In the genomic region with DNA sequence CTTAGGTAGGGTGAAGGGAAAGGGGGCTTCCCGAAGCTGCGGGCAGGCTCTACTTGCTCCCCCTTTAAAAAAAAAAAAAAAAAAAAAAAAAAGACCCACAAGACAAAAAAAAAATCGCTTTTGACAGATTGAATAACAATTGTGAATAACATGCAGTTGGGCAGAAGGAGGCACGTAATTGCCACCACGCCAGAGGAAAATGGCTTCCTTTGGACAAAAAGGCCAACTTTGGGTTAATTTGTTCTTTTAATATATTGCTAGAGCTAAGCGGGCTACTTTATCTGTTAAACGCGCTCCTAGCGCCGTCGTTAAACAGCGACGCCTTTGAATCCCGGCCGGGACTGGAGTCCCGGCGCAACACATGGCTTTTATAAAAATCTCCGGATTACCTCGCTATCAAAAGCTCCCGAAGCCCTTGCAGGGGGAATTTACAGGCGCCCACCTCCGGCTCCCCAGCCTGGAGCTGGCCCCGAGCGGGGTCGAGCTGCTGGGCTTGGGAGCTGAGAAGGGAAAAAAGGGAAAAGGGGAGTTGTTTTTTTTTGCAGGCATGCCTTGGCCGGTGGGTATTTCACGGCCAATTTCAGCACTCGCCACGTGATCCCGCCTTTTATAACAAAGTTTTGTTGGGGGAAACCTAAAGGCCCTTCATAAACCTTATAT, we compare ENCODE assay signal across 8 cellular contexts. TPM values are rescaled to one million over a fixed set of nuclear protein-coding genes. Genes with fewer than 3 reads are reported as not detected.
A peak's percentile ranks its signal among the peaks of the same experiment; 100 is the strongest.
DNase-seq lines count a peak whose midpoint lies in the region; ATAC-seq and TF ChIP-seq lines count a peak whose summit lies in the region.

No MANE protein-coding gene starts in this region.

- H4K5ac ChIP-seq in H9 (ENCODE audit: insufficient read length, low read depth, low read length), result no peak overlapping the region
- no peak overlapping the region for H4K5ac ChIP-seq in mesendoderm (ENCODE audit: low read length)

- H3K4me1 ChIP-seq in A673 (ENCODE audit: insufficient read depth, low read length, poor library complexity, severe bottlenecking) (no peaks in the 10 kb centered on the region), H9 (ENCODE audit: insufficient read depth, low read length) (no peaks in the 10 kb centered on the region), mesendoderm (ENCODE audit: control insufficient read depth, low read depth, low read length) (no peaks in the 10 kb centered on the region)

- no peak overlapping the region for H4K91ac ChIP-seq in H9 (ENCODE audit: insufficient read length, low read depth, low read length)

- no peak overlapping the region for H3K27ac ChIP-seq in A673 (ENCODE audit: low read depth, low read length, poor library complexity, severe bottlenecking)
- H3K27ac ChIP-seq in H9 (ENCODE audit: insufficient read length, low read depth, low read length), result no peak overlapping the region
- H3K27ac ChIP-seq in mesendoderm (ENCODE audit: low read depth, low read length), result no peak overlapping the region

- no CpG with 5 or more reads among the region's 30 CpGs for WGBS in H9 (ENCODE audit: extremely low coverage, insufficient read length, low lambda C conversion rate)
- WGBS in mesendoderm (ENCODE audit: extremely low coverage, insufficient coverage, low lambda C conversion rate), result no CpG with 5 or more reads among the region's 30 CpGs

- H2BK12ac ChIP-seq in H9 (ENCODE audit: insufficient read length, low read depth, low read length), result no peak overlapping the region

- DNase-seq in A673 (ENCODE audit: low spot score) (peak; percentile 29), H9 (peak; percentile 29), mesendoderm (no peak), anterior cingulate cortex (lab: John Stamatoyannopoulos, UW) (no peak)
- no peak for DNase-seq in activated T-cell treated with anti-CD3 and anti-CD28 coated beads, Interleukin-2, amount 50 U/mL, for 4 hours

- no peak overlapping the region for H3K23ac ChIP-seq in H9 (ENCODE audit: insufficient read length, low read depth, low read length)
- no peak overlapping the region for H3K23ac ChIP-seq in mesendoderm (ENCODE audit: low read length)

- H2BK5ac ChIP-seq in H9 (ENCODE audit: insufficient read length, low read length) (no peak overlapping the region), mesendoderm (ENCODE audit: low read length) (no peak overlapping the region)

- peaks cover 100% of the 10 kb centered on the region for H3K27me3 Mint-ChIP-seq in H9 (ENCODE audit: low read depth)
- H3K27me3 Mint-ChIP-seq in activated T-cell treated with anti-CD3 and anti-CD28 coated beads, Interleukin-2, amount 50 U/mL, for 4 hours (ENCODE audit: low read depth), result peaks cover 85% of the 10 kb centered on the region

- H3K9me3 Mint-ChIP-seq in H9, result peaks cover 2 to 25% of the 10 kb centered on the region in 2 experiments; a peak in 2 of 5 replicates
- H3K9me3 Mint-ChIP-seq in activated T-cell treated with anti-CD3 and anti-CD28 coated beads, Interleukin-2, amount 50 U/mL, for 4 hours, result no peaks in the 10 kb centered on the region

- H3K9ac ChIP-seq in H9 (ENCODE audit: extremely low read depth, insufficient read length, low read length) (no peak overlapping the region), mesendoderm (ENCODE audit: low read length) (peak overlapping the region; percentile 18)

- H2BK120ac ChIP-seq in H9 (ENCODE audit: low read depth, low read length, poor library complexity, severe bottlenecking) (no peak overlapping the region), mesendoderm (ENCODE audit: low read depth, low read length) (no peak overlapping the region)

- H3K79me1 ChIP-seq in H9 (ENCODE audit: insufficient read depth, low read depth, low read length, poor library complexity, severe bottlenecking), result no peaks in the 10 kb centered on the region
- no peaks in the 10 kb centered on the region for H3K79me1 ChIP-seq in mesendoderm (ENCODE audit: low read length)

- H3K4ac ChIP-seq in H9 (ENCODE audit: low read depth, low read length) (no peak overlapping the region), mesendoderm (ENCODE audit: low read depth, low read length) (no peak overlapping the region)

- H3K9me3 ChIP-seq in A673 (ENCODE audit: low read depth, low read length, poor library complexity, severe bottlenecking), result no peaks in the 10 kb centered on the region
- no peaks in the 10 kb centered on the region for H3K9me3 ChIP-seq in H9 (ENCODE audit: control insufficient read depth, low read depth, low read length)

- intact Hi-C loops in A673 (cut with micrococcal nuclease; ENCODE audit: unreplicated experiment), result no loop called here

- H3K14ac ChIP-seq in H9 (ENCODE audit: insufficient read depth, low read length), result no peak overlapping the region

- POLR2A ChIA-PET in A673 (lab: Charles Lee; ENCODE audit: low non-redundant PET), result no interaction called here

- peaks cover 20 to 51% of the 10 kb centered on the region in 2 experiments for H3K4me1 Mint-ChIP-seq in H9
- H3K4me1 Mint-ChIP-seq in activated T-cell treated with anti-CD3 and anti-CD28 coated beads, Interleukin-2, amount 50 U/mL, for 4 hours (ENCODE audit: low read depth), result peaks cover 44% of the 10 kb centered on the region

- no peak overlapping the region for H3K56ac ChIP-seq in H9 (ENCODE audit: insufficient read length, low read depth, low read length)
- H3K56ac ChIP-seq in mesendoderm (ENCODE audit: low read length), result no peak overlapping the region

- H3K36me3 ChIP-seq in A673 (ENCODE audit: insufficient read depth, low read length, poor library complexity, severe bottlenecking), result no peaks in the 10 kb centered on the region
- no peaks in the 10 kb centered on the region for H3K36me3 ChIP-seq in mesendoderm (ENCODE audit: control insufficient read depth, insufficient read depth, low read length)

- H3K4me2 ChIP-seq in H9 (ENCODE audit: insufficient read depth, insufficient read length, low read length), result no peak overlapping the region
- peak overlapping the region; percentile 41 for H3K4me2 ChIP-seq in mesendoderm (ENCODE audit: low read length)

- peaks cover 0 to 2% (median 0%) of the 10 kb centered on the region in 3 experiments; a peak in 4 of 7 replicates for H3K36me3 Mint-ChIP-seq in H9 (ENCODE audit: insufficient read depth in 1 of 3, low read depth in 3 of 3)
- no peaks in the 10 kb centered on the region for H3K36me3 Mint-ChIP-seq in activated T-cell treated with anti-CD3 and anti-CD28 coated beads, Interleukin-2, amount 50 U/mL, for 4 hours (ENCODE audit: insufficient read depth)

- no peak overlapping the region for H2AFZ ChIP-seq in H9 (ENCODE audit: low read length)

- H3K23me2 ChIP-seq in H9 (ENCODE audit: insufficient read length, low read depth, low read length, poor library complexity, severe bottlenecking), result no peaks in the 10 kb centered on the region

- no peak overlapping the region for H2BK20ac ChIP-seq in H9 (ENCODE audit: low read depth, low read length, poor library complexity, severe bottlenecking)

- no peak overlapping the region for H2AK5ac ChIP-seq in H9 (ENCODE audit: insufficient read length, low read length)
- H2AK5ac ChIP-seq in mesendoderm (ENCODE audit: low read length), result no peak overlapping the region

- H4K8ac ChIP-seq in H9 (replicated peaks; ENCODE audit: insufficient read length, low read depth, low read length) (no peak overlapping the region), mesendoderm (ENCODE audit: low read depth, low read length) (no peak overlapping the region)

- H3K4me3 ChIP-seq in A673 (ENCODE audit: low read depth, low read length, poor library complexity, severe bottlenecking) (peak overlapping the region; percentile 24), mesendoderm (ENCODE audit: low read length) (no peak overlapping the region)

- H4K20me1 ChIP-seq in H9 (ENCODE audit: control insufficient read depth, insufficient read depth, insufficient read length), result no peaks in the 10 kb centered on the region

- ATAC-seq in activated T-cell treated with anti-CD3 and anti-CD28 coated beads, Interleukin-2, amount 50 U/mL, for 4 hours, result no peak
- ATAC-seq in GM19397 (IDR thresholded peaks at IDR 0.05; ENCODE audit: unreplicated experiment) (no peak), HG03565 (IDR thresholded peaks at IDR 0.05; ENCODE audit: unreplicated experiment) (no peak), GM18861 (IDR thresholded peaks at IDR 0.05; ENCODE audit: unreplicated experiment) (no peak)

- H3K27ac Mint-ChIP-seq in H9, result no peak overlapping the region

- H3T11ph ChIP-seq in H9 (ENCODE audit: low read length), result no peak overlapping the region

- peak overlapping the region in 1 of 2 experiments; percentile 63; a peak in 3 of 5 replicates for H3K4me3 Mint-ChIP-seq in H9
- H3K4me3 Mint-ChIP-seq in activated T-cell treated with anti-CD3 and anti-CD28 coated beads, Interleukin-2, amount 50 U/mL, for 4 hours, result peak overlapping the region; percentile 61

- BruUV-seq in A673 (replicated peaks; lab: Mats Ljungman, UMichigan), result no TSS peak

- TF ChIP-seq CTCF in A673 (conservative IDR thresholded peaks at IDR 0.05; ENCODE audit: low read depth, low read length) (no peak), H9 (conservative IDR thresholded peaks at IDR 0.05) (no peak)

- CTCF ChIA-PET in A673 (lab: Charles Lee), result interaction anchor here (0.6 kb wide), 1 partner anchor 910 kb away, joined by 3 read pairs; no protein-coding TSS in a partner anchor

- H3K79me2 ChIP-seq in H9 (ENCODE audit: insufficient read depth, low read length) (no peaks in the 10 kb centered on the region), mesendoderm (ENCODE audit: control insufficient read depth, insufficient read depth, low read length) (no peaks in the 10 kb centered on the region)

- H3K27me3 ChIP-seq in A673 (replicated peaks; ENCODE audit: insufficient read depth, low read depth, low read length, poor library complexity) (peaks cover 98% of the 10 kb centered on the region), H9 (ENCODE audit: insufficient read depth, low read length) (peaks cover 96% of the 10 kb centered on the region), mesendoderm (ENCODE audit: insufficient read depth, low read length, poor library complexity) (peaks cover 85% of the 10 kb centered on the region)

- no peak overlapping the region for H2BK15ac ChIP-seq in H9 (ENCODE audit: low read depth, low read length)
- H2BK15ac ChIP-seq in mesendoderm (replicated peaks; ENCODE audit: low read depth), result no peak overlapping the region

- no peak overlapping the region for H3K18ac ChIP-seq in H9 (ENCODE audit: insufficient read length, low read depth, low read length)
- H3K18ac ChIP-seq in mesendoderm (ENCODE audit: low read length), result peak overlapping the region; percentile 19

RNA-seq across cellular contexts. Expression of a gene that starts 1.2 kb away (rescaled TPM):
- total RNA-seq in A673 (2021) (not detected in 2 replicates), H9 (2021) (not detected in 2 replicates)
- total RNA-seq in activated T-cell treated with anti-CD3 and anti-CD28 coated beads, Interleukin-2, amount 50 U/mL, for 4 hours, result not detected
- not detected for polyA plus RNA-seq in mesendoderm (2013, experiment 1 of 2)
- polyA plus RNA-seq in mesendoderm (2013, experiment 2 of 2), result not detected

RNA-seq across cellular contexts. Expression of a gene that starts 9.7 kb away (rescaled TPM):
- not detected in 2 replicates for total RNA-seq in A673 (2021)
- not detected in 2 replicates for total RNA-seq in H9 (2021)
- under 1 TPM; 0.08 to 0.14 (median 0.10) TPM for total RNA-seq in activated T-cell treated with anti-CD3 and anti-CD28 coated beads, Interleukin-2, amount 50 U/mL, for 4 hours
- polyA plus RNA-seq in mesendoderm (2013, experiment 1 of 2), result not detected
- not detected for polyA plus RNA-seq in mesendoderm (2013, experiment 2 of 2)

RNA-seq across cellular contexts. Expression of a gene that starts 16.1 kb away (rescaled TPM):
- not detected in 2 replicates for total RNA-seq in A673 (2021)
- total RNA-seq in H9 (2021), result not detected in 2 replicates
- total RNA-seq in activated T-cell treated with anti-CD3 and anti-CD28 coated beads, Interleukin-2, amount 50 U/mL, for 4 hours, result not detected
- 0.04 TPM for polyA plus RNA-seq in mesendoderm (2013, experiment 1 of 2)
- 0.06 TPM for polyA plus RNA-seq in mesendoderm (2013, experiment 2 of 2)

RNA-seq across cellular contexts. Expression of a gene that starts 18.5 kb away (rescaled TPM):
- not detected in 2 replicates for total RNA-seq in A673 (2021)
- not detected in 2 replicates for total RNA-seq in H9 (2021)
- total RNA-seq in activated T-cell treated with anti-CD3 and anti-CD28 coated beads, Interleukin-2, amount 50 U/mL, for 4 hours, result under 1 TPM in 2 of 3 donors, not detected in 1; 0.28 to 0.76 TPM
- polyA plus RNA-seq in mesendoderm (2013, experiment 1 of 2), result not detected
- not detected for polyA plus RNA-seq in mesendoderm (2013, experiment 2 of 2)

RNA-seq across cellular contexts. Expression of a gene that starts 27.3 kb away (rescaled TPM):
- 0.56 and 1.5 TPM in 2 replicates for total RNA-seq in A673 (2021)
- not detected in 2 replicates for total RNA-seq in H9 (2021)
- not detected for total RNA-seq in activated T-cell treated with anti-CD3 and anti-CD28 coated beads, Interleukin-2, amount 50 U/mL, for 4 hours
- 0.01 TPM for polyA plus RNA-seq in mesendoderm (2013, experiment 1 of 2)
- polyA plus RNA-seq in mesendoderm (2013, experiment 2 of 2), result not detected

Comparison
In these comparisons a context has a peak if more than half of its experiments do, and no peak if none do; other contexts are left out.
1. DNase-seq: peak in A673 (single experiment) and H9 (single experiment); none in activated T-cell treated with anti-CD3 and anti-CD28 coated beads, Interleukin-2, amount 50 U/mL, for 4 hours (single experiment), mesendoderm (single experiment) and anterior cingulate cortex (0 of 58).